In genomic region chr11:798093-798713, GRCh38 we compare ENCODE assay signal across 1 cellular context.
TF ChIP-seq lines count a peak whose summit lies in the region.

Gene SLC25A22 (minus strand): TSS chr11:798281. CDS start chr11:795006, 3,275 bp downstream.

TF ChIP-seq in HepG2, 621 proteins besides CTCF, POLR2A, EP300 and RAD21 (continued from another document and continues in another):
- TF ChIP-seq ZBTB2 (CRISPR knock-in tag; IDR thresholded peaks at IDR 0.05; ENCODE audit: low read depth) (0 out of 2 replicates have a peak, but pooled peaks have one; percentile 23), SP4 (CRISPR knock-in tag; IDR thresholded peaks at IDR 0.05) (peak; percentile 61; the same call in 1 of the 2 replicates), ETV5 (CRISPR knock-in tag; IDR thresholded peaks at IDR 0.05; ENCODE audit: borderline replicate concordance) (no peak), ZFP1 (CRISPR knock-in tag; IDR thresholded peaks at IDR 0.05) (no peak), ZBTB7A (CRISPR knock-in tag; IDR thresholded peaks at IDR 0.05) (peak; percentile 81; the same call in 1 of the 2 replicates), ZNF124 (CRISPR knock-in tag; IDR thresholded peaks at IDR 0.05) (no peak), SAFB2 (CRISPR knock-in tag; IDR thresholded peaks at IDR 0.05; ENCODE audit: borderline replicate concordance, low read depth) (no peak), TEAD2 (CRISPR knock-in tag; IDR thresholded peaks at IDR 0.05) (no peak), NAIF1 (CRISPR knock-in tag; IDR thresholded peaks at IDR 0.05; ENCODE audit: borderline replicate concordance) (no peak), SMAD1 (CRISPR knock-in tag; IDR thresholded peaks at IDR 0.05; ENCODE audit: borderline replicate concordance, low read depth) (no peak), ZBTB44 (CRISPR knock-in tag; IDR thresholded peaks at IDR 0.05) (no peak), ZSCAN5A (CRISPR knock-in tag; IDR thresholded peaks at IDR 0.05; ENCODE audit: borderline replicate concordance) (no peak), EHMT2 (IDR thresholded peaks at IDR 0.05; ENCODE audit: borderline replicate concordance, low read depth, low read length) (no peak), KDM1A (CRISPR knock-in tag; IDR thresholded peaks at IDR 0.05) (no peak), MTA3 (CRISPR knock-in tag; IDR thresholded peaks at IDR 0.05) (no peak), ZNF280B (CRISPR knock-in tag; IDR thresholded peaks at IDR 0.05; ENCODE audit: borderline replicate concordance) (no peak), ATM (IDR thresholded peaks at IDR 0.05; ENCODE audit: borderline replicate concordance) (no peak), RELA (CRISPR knock-in tag; IDR thresholded peaks at IDR 0.05) (no peak), HMG20B (CRISPR knock-in tag; conservative IDR thresholded peaks at IDR 0.05) (no peak), ZGPAT (CRISPR knock-in tag; IDR thresholded peaks at IDR 0.05) (no peak; the same call in 1 of the 2 replicates), MTA1 (CRISPR knock-in tag; IDR thresholded peaks at IDR 0.05; ENCODE audit: borderline replicate concordance) (peak; percentile 46; the same call in 1 of the 2 replicates), ZNF142 (CRISPR knock-in tag; IDR thresholded peaks at IDR 0.05) (no peak), SMC3 (IDR thresholded peaks at IDR 0.05; ENCODE audit: low read length) (peak; percentile 5; the same call in 1 of the 2 replicates), ZNF367 (CRISPR knock-in tag; IDR thresholded peaks at IDR 0.05; ENCODE audit: borderline replicate concordance) (no peak), FLYWCH1 (CRISPR knock-in tag; IDR thresholded peaks at IDR 0.05) (no peak), MXI1 (IDR thresholded peaks at IDR 0.05; ENCODE audit: borderline replicate concordance, low read depth, low read length) (peak; percentile 86; the same call in 1 of the 3 replicates), ELF4 (CRISPR knock-in tag; IDR thresholded peaks at IDR 0.05; ENCODE audit: borderline replicate concordance) (no peak), ZNF687 (CRISPR knock-in tag; IDR thresholded peaks at IDR 0.05) (peak; percentile 41), THRA (CRISPR knock-in tag; IDR thresholded peaks at IDR 0.05; ENCODE audit: borderline replicate concordance) (no peak), PRDM15 (CRISPR knock-in tag; IDR thresholded peaks at IDR 0.05) (no peak), FOSL2 (CRISPR knock-in tag; IDR thresholded peaks at IDR 0.05) (no peak), ZNF230 (CRISPR knock-in tag; IDR thresholded peaks at IDR 0.05) (no peak)
